ENCODE assay signal across 12 cellular contexts in the genomic region with DNA sequence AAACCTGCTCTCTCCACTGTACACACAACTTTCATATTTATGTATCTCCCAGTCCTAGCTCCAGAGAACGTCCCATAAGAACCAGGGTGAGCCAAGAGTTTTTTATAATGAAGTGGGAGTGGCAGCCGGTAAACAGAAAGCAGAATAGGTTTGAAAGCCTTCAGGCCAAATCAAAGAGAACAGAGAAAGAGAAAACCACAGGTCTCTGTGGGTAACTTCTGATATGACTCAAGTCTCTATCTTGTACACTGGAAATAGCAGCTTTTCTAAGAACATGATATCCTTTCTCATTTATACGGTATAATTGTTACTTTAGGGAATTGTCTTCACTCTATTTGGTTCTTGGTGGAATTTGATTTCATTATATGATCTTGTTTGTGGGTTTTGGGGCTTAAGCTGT.
DNase-seq lines count a peak whose midpoint lies in the region; ATAC-seq and TF ChIP-seq lines count a peak whose summit lies in the region.
"Had no signal": no experiment of that assay in that cellular context is flagged by ENCODE, and none has a peak within 500 bp of the region (broad histone marks: within the 10 kb centered on the region; RNA-seq: fewer than 3 reads in every experiment).

No MANE protein-coding gene starts in this region.

- peak; percentile 99 for ATAC-seq in GM18502 (IDR thresholded peaks at IDR 0.05; ENCODE audit: poor library complexity, unreplicated experiment)
- ATAC-seq in GM21360 (IDR thresholded peaks at IDR 0.05; ENCODE audit: unreplicated experiment), result peak; percentile 99
- peak; percentile 90 for ATAC-seq in HG03064 (IDR thresholded peaks at IDR 0.05; ENCODE audit: low read depth, unreplicated experiment)
- ATAC-seq in RWPE2 (ENCODE audit: low read depth), result 0 out of 3 replicates have a peak, but pooled peaks have one; percentile 29

- H3K4me3 ChIP-seq in RWPE2 (ENCODE audit: severe bottlenecking), result no peak overlapping the region

- CTCF ChIA-PET in activated CD4-positive, alpha-beta memory T cell treated with anti-CD3 and anti-CD28 coated beads for 36 hours (lab: Charles Lee), result no interaction called here

- peaks cover 9% of the 10 kb centered on the region for H3K9me3 Mint-ChIP-seq in activated CD4-positive, alpha-beta memory T cell treated with anti-CD3 and anti-CD28 coated beads for 36 hours
- peaks cover 11% of the 10 kb centered on the region for H3K9me3 Mint-ChIP-seq in activated T-cell treated with anti-CD3 and anti-CD28 coated beads, Interleukin-2, amount 50 U/mL, for 24 hours

- no peaks in the 10 kb centered on the region for H3K27me3 ChIP-seq in RWPE2 (ENCODE audit: insufficient read depth, poor library complexity, severe bottlenecking)

- POLR2A ChIA-PET in activated CD4-positive, alpha-beta memory T cell treated with anti-CD3 and anti-CD28 coated beads for 36 hours (lab: Charles Lee), result no interaction called here

- H3K4me3 Mint-ChIP-seq in activated CD4-positive, alpha-beta memory T cell treated with anti-CD3 and anti-CD28 coated beads for 36 hours, result no peak overlapping the region
- H3K4me3 Mint-ChIP-seq in activated T-cell treated with anti-CD3 and anti-CD28 coated beads, Interleukin-2, amount 50 U/mL, for 24 hours, result no peak overlapping the region
- H3K4me3 Mint-ChIP-seq: CD8-positive, alpha-beta memory T cell had no signal

- no peaks in the 10 kb centered on the region for H3K4me1 Mint-ChIP-seq in activated CD4-positive, alpha-beta memory T cell treated with anti-CD3 and anti-CD28 coated beads for 36 hours (ENCODE audit: low read depth)
- H3K4me1 Mint-ChIP-seq in activated T-cell treated with anti-CD3 and anti-CD28 coated beads, Interleukin-2, amount 50 U/mL, for 24 hours (ENCODE audit: low read depth), result no peaks in the 10 kb centered on the region
- H3K4me1 Mint-ChIP-seq: CD8-positive, alpha-beta memory T cell had no signal

- TF ChIP-seq CTCF in RWPE2 (IDR thresholded peaks at IDR 0.05; ENCODE audit: poor library complexity, severe bottlenecking), result no peak

- no peak overlapping the region for H3K27ac ChIP-seq in RWPE2 (ENCODE audit: poor library complexity, severe bottlenecking)

- no peaks in the 10 kb centered on the region for H3K36me3 Mint-ChIP-seq in activated CD4-positive, alpha-beta memory T cell treated with anti-CD3 and anti-CD28 coated beads for 36 hours
- H3K36me3 Mint-ChIP-seq in activated T-cell treated with anti-CD3 and anti-CD28 coated beads, Interleukin-2, amount 50 U/mL, for 24 hours (ENCODE audit: low read depth), result no peaks in the 10 kb centered on the region
- H3K36me3 Mint-ChIP-seq: CD8-positive, alpha-beta memory T cell had no signal

- no peak overlapping the region for H3K27ac Mint-ChIP-seq in activated CD4-positive, alpha-beta memory T cell treated with anti-CD3 and anti-CD28 coated beads for 36 hours
- no peak overlapping the region for H3K27ac Mint-ChIP-seq in activated T-cell treated with anti-CD3 and anti-CD28 coated beads, Interleukin-2, amount 50 U/mL, for 24 hours

- H3K27me3 Mint-ChIP-seq in activated CD4-positive, alpha-beta memory T cell treated with anti-CD3 and anti-CD28 coated beads for 36 hours, result no peaks in the 10 kb centered on the region
- no peaks in the 10 kb centered on the region for H3K27me3 Mint-ChIP-seq in activated T-cell treated with anti-CD3 and anti-CD28 coated beads, Interleukin-2, amount 50 U/mL, for 24 hours
- H3K27me3 Mint-ChIP-seq: CD8-positive, alpha-beta memory T cell had no signal

- peaks cover 15% of the 10 kb centered on the region for H3K4me1 ChIP-seq in RWPE2 (ENCODE audit: insufficient read depth, poor library complexity, severe bottlenecking)

- no peaks in the 10 kb centered on the region for H3K9me3 ChIP-seq in RWPE2 (ENCODE audit: severe bottlenecking)

- intact Hi-C loops in activated CD4-positive, alpha-beta memory T cell treated with anti-CD3 and anti-CD28 coated beads for 36 hours (cut with micrococcal nuclease), result no loop called here

- DNase-seq in RWPE2 (ENCODE audit: low spot score) (no peak), 8988T (no peak), putamen (ENCODE audit: low spot score) (no peak)
- no peak for DNase-seq in activated CD4-positive, alpha-beta memory T cell treated with anti-CD3 and anti-CD28 coated beads for 36 hours
- no peak for DNase-seq in activated T-cell treated with anti-CD3 and anti-CD28 coated beads, Interleukin-2, amount 50 U/mL, for 24 hours
- DNase-seq: activated T-cell treated with anti-CD3 and anti-CD28 coated beads, Interleukin-2, amount 50 U/mL, for 48 hours; CD8-positive, alpha-beta memory T cell; GOT3; occipital lobe had no signal

- H3K36me3 ChIP-seq in RWPE2 (ENCODE audit: low read depth), result no peaks in the 10 kb centered on the region

Comparison
In these comparisons a context has a peak if more than half of its experiments do, and no peak if none do; other contexts are left out.
1. ATAC-seq: peak in every context shown above with its lines; median percentile 99 in GM18502; 99 in GM21360; 90 in HG03064; 29 in RWPE2.